15 cellular contexts compared by ENCODE assay signal in genomic region chr16:57723170-57723569, GRCh38. TPM values are rescaled to one million over a fixed set of nuclear protein-coding genes. Genes with fewer than 3 reads are reported as not detected.
DNase-seq lines count a peak whose midpoint lies in the region; ATAC-seq and TF ChIP-seq lines count a peak whose summit lies in the region.
"Had no signal": no experiment of that assay in that cellular context is flagged by ENCODE, and none has a peak within 500 bp of the region (broad histone marks: within the 10 kb centered on the region; RNA-seq: fewer than 3 reads in every experiment).

No MANE protein-coding gene starts in this region.

- TF ChIP-seq CTCF in astrocyte of the spinal cord (IDR thresholded peaks at IDR 0.05; ENCODE audit: low read depth, low read length): peak; percentile 28

- H3K4me3 ChIP-seq in astrocyte of the spinal cord (ENCODE audit: low read depth, low read length): no peak overlapping the region
- H3K4me3 ChIP-seq: psoas muscle had no signal

- no peak for ATAC-seq in GM18909 (IDR thresholded peaks at IDR 0.05; ENCODE audit: poor library complexity, unreplicated experiment)
- ATAC-seq: psoas muscle had no signal

- DNase-seq in A172 (ENCODE audit: low spot score) (peak; percentile 13), HuH-7 (ENCODE audit: low spot score) (peak; percentile 50), astrocyte of the spinal cord (ENCODE audit: low read depth, low spot score) (no peak), kidney glomerular epithelial cell (lab: John Stamatoyannopoulos, UW) (peak; percentile 16), activated gamma-delta T cell (lab: John Stamatoyannopoulos, UW) (no peak), RKO (ENCODE audit: low spot score) (no peak)
- no peak for DNase-seq in activated CD4-positive, alpha-beta T cell treated with anti-CD3 and anti-CD28 coated beads for 48 hours
- DNase-seq: activated B cell treated with CpG ODN at 0.5 μM for 24 hours, GOT3, NCI-H2107, psoas muscle had no signal

- in situ Hi-C loops in astrocyte of the spinal cord (cut with HindIII; ENCODE audit: low sequenced_read_pairs): no loop called here

RNA-seq across cellular contexts. Expression of gene KATNB1, which starts 12.4 kb away (rescaled TPM):
- 19.9 and 22.0 TPM in 2 replicates for total RNA-seq in A172 (2014; rRNA removed; shearing (Covaris generic))

RNA-seq across cellular contexts. Expression of gene DRC7, which starts 28.6 kb away (rescaled TPM):
- 0.50 TPM in 1 of 2 replicates, not detected in the other for total RNA-seq in A172 (2014; rRNA removed; shearing (Covaris generic))
- total RNA-seq: activated B cell treated with CpG ODN at 0.5 μM for 24 hours, cardiac septum, psoas muscle had no signal

RNA-seq across cellular contexts. Expression of gene ADGRG3, which starts 55.1 kb away (rescaled TPM):
- total RNA-seq in A172 (2014; rRNA removed; shearing (Covaris generic)): not detected in 2 replicates
- total RNA-seq: activated B cell treated with CpG ODN at 0.5 μM for 24 hours, B cell, frontal cortex had no signal

Comparison
In these comparisons a context has a peak if more than half of its experiments do, and no peak if none do; other contexts are left out.
1. DNase-seq: peak in A172 (single experiment), HuH-7 (single experiment) and kidney glomerular epithelial cell (single experiment); none in astrocyte of the spinal cord (single experiment), activated gamma-delta T cell (single experiment), RKO (single experiment) and activated CD4-positive, alpha-beta T cell treated with anti-CD3 and anti-CD28 coated beads for 48 hours (single experiment).